In genomic region chr9:87498046-87498815, GRCh38 we compare ENCODE assay signal across 8 cellular contexts. TPM values are rescaled to one million over a fixed set of nuclear protein-coding genes. Genes with fewer than 3 reads are reported as not detected.
DNase-seq lines count a peak whose midpoint lies in the region; ATAC-seq and TF ChIP-seq lines count a peak whose summit lies in the region.

No MANE protein-coding gene starts in this region.

- TF ChIP-seq EP300 in esophagus muscularis mucosa (IDR thresholded peaks at IDR 0.05), result no peak

- peak overlapping the region; percentile 66 for H3K4me3 Mint-ChIP-seq in T-helper 2 cell treated with Interferon-gamma antibody and Interleukin-4, amounts not matched to agents 5 μg/mL and 100 μg/mL, for 36 hours

- H3K27me3 ChIP-seq in esophagus muscularis mucosa (peaks cover 0 to 4% (median 0%) of the 10 kb centered on the region in 4 donors), muscle layer of duodenum (ENCODE audit: low read depth, low read length) (no peaks in the 10 kb centered on the region)

- peaks cover 6 to 47% (median 42%) of the 10 kb centered on the region in 4 donors for H3K4me1 ChIP-seq in esophagus muscularis mucosa
- H3K4me1 ChIP-seq in muscle layer of duodenum (ENCODE audit: control insufficient read depth in 1 of 2, insufficient read depth in 2 of 2, low read length in 2 of 2), result peaks cover 7 to 34% of the 10 kb centered on the region in 2 donors

- H3K36me3 ChIP-seq in esophagus muscularis mucosa (no peaks in the 10 kb centered on the region), muscle layer of duodenum (ENCODE audit: control insufficient read depth in 1 of 2, insufficient read depth in 2 of 2, low read length in 2 of 2) (no peaks in the 10 kb centered on the region)

- peaks cover 38% of the 10 kb centered on the region for H3K27me3 Mint-ChIP-seq in T-helper 2 cell treated with Interferon-gamma antibody and Interleukin-4, amounts not matched to agents 5 μg/mL and 100 μg/mL, for 36 hours (ENCODE audit: low read depth)

- peak; percentile 81 for DNase-seq in Right ventricle myocardium inferior (ENCODE audit: missing footprints)
- DNase-seq in cardiac septum (ENCODE audit: low spot score), result no peak
- no peak for DNase-seq in T-helper 2 cell treated with Interferon-gamma antibody and Interleukin-4, amounts not matched to agents 5 μg/mL and 100 μg/mL, for 36 hours (ENCODE audit: low spot score)
- no peak for DNase-seq in esophagus muscularis mucosa (ENCODE audit: extremely low spot score)
- DNase-seq in NCI-H446 (lab: John Stamatoyannopoulos, UW), result no peak
- no peak for DNase-seq in activated effector memory CD4-positive, alpha-beta T cell treated with anti-CD3 and anti-CD28 coated beads, Interleukin-2, amount 50 U/mL, for 16 hours

- H3K36me3 Mint-ChIP-seq in T-helper 2 cell treated with Interferon-gamma antibody and Interleukin-4, amounts not matched to agents 5 μg/mL and 100 μg/mL, for 36 hours (ENCODE audit: low read depth), result no peaks in the 10 kb centered on the region

- TF ChIP-seq CTCF in esophagus muscularis mucosa (IDR thresholded peaks at IDR 0.05), result peak; percentile 25 to 51 (median 30)

- intact Hi-C loops in Right ventricle myocardium inferior (cut with DNase I), result loop anchor here (5.0 to 10.0 kb wide), 2 partner anchors 99 to 147 kb away; no protein-coding TSS in a partner anchor
- intact Hi-C loops in cardiac septum (cut with DNase I), result no loop called here
- intact Hi-C loops in esophagus muscularis mucosa (cut with DNase I), result loop anchor here (2.0 to 5.0 kb wide), 3 partner anchors 144 to 161 kb away; no protein-coding TSS in a partner anchor

- no peaks in the 10 kb centered on the region for H3K9me3 ChIP-seq in esophagus muscularis mucosa
- no peaks in the 10 kb centered on the region for H3K9me3 ChIP-seq in muscle layer of duodenum (ENCODE audit: control insufficient read depth in 1 of 2, low read length in 2 of 2)

- ATAC-seq in Right ventricle myocardium inferior (peak; percentile 75), HG03025 (IDR thresholded peaks at IDR 0.05; ENCODE audit: low FRiP score, unreplicated experiment) (peak; percentile 27)

- no peak for TF ChIP-seq POLR2A in esophagus muscularis mucosa (IDR thresholded peaks at IDR 0.05; ENCODE audit: low read depth)

- 0% methylated on average over 24 of the region's 81 CpGs for WGBS in esophagus muscularis mucosa

- peak overlapping the region; percentile 77 to 98 (median 95) for H3K4me3 ChIP-seq in esophagus muscularis mucosa
- H3K4me3 ChIP-seq in muscle layer of duodenum (ENCODE audit: low read depth in 1 of 2, low read length in 2 of 2), result peak overlapping the region; percentile 74 to 91

- H3K27ac Mint-ChIP-seq in T-helper 2 cell treated with Interferon-gamma antibody and Interleukin-4, amounts not matched to agents 5 μg/mL and 100 μg/mL, for 36 hours, result peak overlapping the region; percentile 46

- no peaks in the 10 kb centered on the region for H3K9me3 Mint-ChIP-seq in T-helper 2 cell treated with Interferon-gamma antibody and Interleukin-4, amounts not matched to agents 5 μg/mL and 100 μg/mL, for 36 hours

- H3K4me1 Mint-ChIP-seq in T-helper 2 cell treated with Interferon-gamma antibody and Interleukin-4, amounts not matched to agents 5 μg/mL and 100 μg/mL, for 36 hours (ENCODE audit: low read depth), result peaks cover 26% of the 10 kb centered on the region

- H3K27ac ChIP-seq in esophagus muscularis mucosa (replicated peaks in 1 of 4) (peak overlapping the region; percentile 88 to 94 (median 93)), muscle layer of duodenum (ENCODE audit: low read length) (peak overlapping the region; percentile 65)

RNA-seq across cellular contexts. Expression of gene DAPK1, which starts 0.6 kb away (rescaled TPM):
- total RNA-seq in Right ventricle myocardium inferior, result 6.3 TPM
- 2.9 TPM for total RNA-seq in cardiac septum
- 10 to 100 TPM; 51.7 to 96.8 (median 80.7) TPM for total RNA-seq in esophagus muscularis mucosa
